Comparison of ENCODE assay signal across 8 cellular contexts in genomic region chr6:18997375-18997826, GRCh38.
DNase-seq lines count a peak whose midpoint lies in the region; ATAC-seq and TF ChIP-seq lines count a peak whose summit lies in the region.

No MANE protein-coding gene starts in this region.

- H3K9me3 ChIP-seq in thyroid gland (no peaks in the 10 kb centered on the region), spleen (peaks cover 0 to 15% (median 0%) of the 10 kb centered on the region in 8 donors)

- 28 to 37% methylated on average over 2 of the region's 2 CpGs for WGBS in thyroid gland, 2 donors
- WGBS in spleen, 5 donors = 29 to 40% (median 32%) methylated on average over 2 of the region's 2 CpGs

- H3K27ac ChIP-seq in thyroid gland (no peak overlapping the region), spleen (no peak overlapping the region)

- H3K4me3 ChIP-seq in GM12865 (ENCODE audit: low read depth, low read length) (no peak overlapping the region), thyroid gland (replicated peaks in 1 of 3) (no peak overlapping the region), spleen (no peak overlapping the region)

- in situ Hi-C loops in SK-MEL-5 (cut with HindIII; ENCODE audit: low pct_unique_long_range_greater_than_20kb, low sequenced_read_pairs) = no loop called here

- peak; percentile 61 for TF ChIP-seq CTCF in GM12865 (IDR thresholded peaks at IDR 0.05; ENCODE audit: insufficient read depth, low read depth, low read length, missing control alignments)
- peak; percentile 6 to 72 (median 64) for TF ChIP-seq CTCF in thyroid gland (IDR thresholded peaks at IDR 0.05)
- TF ChIP-seq CTCF in spleen (IDR thresholded peaks at IDR 0.05 in 8 of 11, conservative IDR thresholded peaks at IDR 0.05 in 3 of 11) = peak in 4 of 11 experiments; percentile 4 to 31 (median 20)

- intact Hi-C loops in thyroid gland (cut with DNase I) (no loop called here), spleen (cut with DNase I; ENCODE audit: low total_unique reads) (no loop called here)

- peak; percentile 96 for ATAC-seq in GM21529 (IDR thresholded peaks at IDR 0.05; ENCODE audit: unreplicated experiment)

- H3K36me3 ChIP-seq in thyroid gland (no peaks in the 10 kb centered on the region), spleen (no peaks in the 10 kb centered on the region)

- no peaks in the 10 kb centered on the region for H3K4me1 ChIP-seq in thyroid gland
- H3K4me1 ChIP-seq in spleen = no peaks in the 10 kb centered on the region

- TF ChIP-seq POLR2A in thyroid gland (IDR thresholded peaks at IDR 0.05) = no peak
- no peak for TF ChIP-seq POLR2A in spleen (IDR thresholded peaks at IDR 0.05)

- peak; percentile 52 for DNase-seq in GM12865 (ENCODE audit: low read depth)
- peak; percentile 32 for DNase-seq in HPDE6-E6E7 (ENCODE audit: extremely low spot score)
- peak; percentile 82 for DNase-seq in SK-MEL-5 (ENCODE audit: low read depth, low spot score)
- peak; percentile 34 for DNase-seq in glomerular visceral epithelial cell (ENCODE audit: extremely low spot score)
- DNase-seq in thyroid gland = peak; percentile 21 to 32
- DNase-seq in activated CD4-positive, alpha-beta T cell treated with anti-CD3 and anti-CD28 coated beads for 48 hours = no peak
- no peak for DNase-seq in spleen

- no peaks in the 10 kb centered on the region for H3K27me3 ChIP-seq in thyroid gland
- H3K27me3 ChIP-seq in spleen (replicated peaks in 1 of 7) = no peaks in the 10 kb centered on the region

Comparison
In these comparisons a context has a peak if more than half of its experiments do, and no peak if none do; other contexts are left out.
1. DNase-seq: peak in GM12865 (single experiment), HPDE6-E6E7 (single experiment), SK-MEL-5 (single experiment), glomerular visceral epithelial cell (single experiment) and thyroid gland (2 of 2); none in activated CD4-positive, alpha-beta T cell treated with anti-CD3 and anti-CD28 coated beads for 48 hours (single experiment) and spleen (single experiment).